33 cellular contexts compared by ENCODE assay signal in genomic region chr1:213120961-213121360, GRCh38.
"Had no signal": no experiment of that assay in that cellular context is flagged by ENCODE, and none has a peak within 500 bp of the region (broad histone marks: within the 10 kb centered on the region; RNA-seq: fewer than 3 reads in every experiment).

No MANE protein-coding gene starts in this region.

- H3K36me3 ChIP-seq: brain microvascular endothelial cell had no signal

- DNase-seq: activated CD4-positive, alpha-beta memory T cell treated with anti-CD3 and anti-CD28 coated beads, Interleukin-2, amount 10 ng/mL, durations not matched to agents 7 days and 5 days; activated CD4-positive, alpha-beta T cell treated with anti-CD3 and anti-CD28 coated beads for 1 hour; activated CD4-positive, alpha-beta T cell treated with anti-CD3 and anti-CD28 coated beads for 48 hours; activated CD4-positive, CD25-positive, alpha-beta regulatory T cell; activated CD8-positive, alpha-beta memory T cell treated with anti-CD3 and anti-CD28 coated beads for 24 hours; activated CD8-positive, alpha-beta memory T cell treated with anti-CD3 and anti-CD28 coated beads, Interleukin-2, amount 10 ng/mL, durations not matched to agents 7 days and 5 days; activated CD8-positive, alpha-beta memory T cell treated with anti-CD3 and anti-CD28 coated beads, Interleukin-2, amount 50 U/mL, for 48 hours; activated effector memory CD4-positive, alpha-beta T cell treated with Interleukin-2 at 50 U/mL for 16 hours; activated naive CD4-positive, alpha-beta T cell treated with anti-CD3 and anti-CD28 coated beads, Interleukin-2, amount 10 ng/mL, durations not matched to agents 7 days and 5 days; activated naive CD8-positive, alpha-beta T cell treated with anti-CD3 and anti-CD28 coated beads, Interleukin-2, amount 50 U/mL, for 24 hours; activated T-cell treated with anti-CD3 and anti-CD28 coated beads, Interleukin-2, amount 50 U/mL, for 48 hours; anterior cingulate cortex; brain microvascular endothelial cell; central memory CD4-positive, alpha-beta T cell; NCI-H1092 treated with DMSO at 0.1 percent for 48 hours; NCI-H1417; NCI-H146; NCI-H187; NCI-H2029 treated with DMSO at 0.1 percent for 48 hours; NCI-H2107; NCI-H2171; NCI-H510A; NCI-H526; NCI-H748 treated with DMSO at 0.1 percent for 48 hours; NK-92 treated with Interleukin-12 subunit alpha and Interleukin-12 subunit beta, amount 100 ng/mL, for 24 hours; Right ventricle myocardium superior; SJCRH30; SW 1271; T-helper 1 cell; T-helper 2 cell; T-helper 9 cell had no signal

- ATAC-seq: activated CD8-positive, alpha-beta memory T cell treated with anti-CD3 and anti-CD28 coated beads, Interleukin-2, amount 10 ng/mL, durations not matched to agents 7 days and 5 days; activated naive CD8-positive, alpha-beta T cell treated with anti-CD3 and anti-CD28 coated beads, Interleukin-2, amount 50 U/mL, for 24 hours had no signal

- H3K27me3 ChIP-seq: brain microvascular endothelial cell, SJCRH30 had no signal

- H3K27ac ChIP-seq: brain microvascular endothelial cell, SJCRH30, SK-N-MC, VCaP had no signal

- H3K4me3 ChIP-seq: SJCRH30, SK-N-MC had no signal
